Comparison of ENCODE assay signal across 8 cellular contexts in the genomic region with DNA sequence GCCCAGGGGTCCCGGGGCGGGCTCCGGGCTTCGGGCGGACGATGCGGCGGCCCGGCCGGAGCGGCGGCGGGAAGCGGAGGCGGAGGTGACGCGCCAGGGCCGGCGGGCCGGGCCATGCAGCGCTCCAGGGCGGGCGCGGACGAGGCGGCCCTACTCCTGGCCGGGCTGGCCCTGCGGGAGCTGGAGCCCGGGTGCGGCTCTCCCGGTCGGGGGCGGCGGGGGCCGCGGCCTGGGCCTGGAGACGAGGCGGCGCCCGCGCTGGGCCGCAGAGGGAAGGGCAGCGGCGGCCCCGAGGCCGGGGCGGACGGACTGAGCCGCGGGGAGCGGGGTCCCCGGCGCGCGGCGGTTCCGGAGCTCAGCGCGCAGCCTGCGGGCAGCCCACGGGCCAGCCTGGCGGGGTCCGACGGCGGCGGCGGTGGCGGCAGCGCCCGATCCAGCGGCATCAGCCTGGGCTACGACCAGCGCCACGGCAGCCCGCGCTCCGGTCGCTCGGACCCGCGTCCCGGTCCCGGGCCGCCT. TPM values are rescaled to one million over a fixed set of nuclear protein-coding genes. Genes with fewer than 3 reads are reported as not detected.
DNase-seq lines count a peak whose midpoint lies in the region; ATAC-seq lines count a peak whose summit lies in the region.

No MANE protein-coding gene starts in this region.

- peak; percentile 83 for DNase-seq in adipocyte (ENCODE audit: low read depth)
- DNase-seq in left ventricle myocardium superior, result peak; percentile 71
- peak; percentile 21 for DNase-seq in skeletal muscle cell (ENCODE audit: low read depth)
- DNase-seq in NCI-H1436 (lab: John Stamatoyannopoulos, UW), result no peak
- no peak for DNase-seq in NCI-H1092 treated with DMSO at 0.1 percent for 48 hours (lab: John Stamatoyannopoulos, UW)

- H3K9me3 ChIP-seq in ES-I3 (ENCODE audit: control insufficient read depth, insufficient read depth, low read length) (no peaks in the 10 kb centered on the region), adipocyte (ENCODE audit: control insufficient read depth, low read length) (no peaks in the 10 kb centered on the region)

- H3K36me3 ChIP-seq in ES-I3 (ENCODE audit: insufficient read depth, low read length) (no peaks in the 10 kb centered on the region; the same call in 1 of the 2 replicates), adipocyte (ENCODE audit: control insufficient read depth, insufficient read depth, low read length, severe bottlenecking) (no peaks in the 10 kb centered on the region)

- H3K4me3 ChIP-seq in adipocyte (ENCODE audit: low read length) (peak overlapping the region; percentile 90), skeletal muscle cell (ENCODE audit: low read depth, low read length) (peak overlapping the region; percentile 73)

- H3K4me1 ChIP-seq in ES-I3 (ENCODE audit: insufficient read depth, low read length), result peaks cover 10% of the 10 kb centered on the region
- peaks cover 3% of the 10 kb centered on the region for H3K4me1 ChIP-seq in adipocyte (ENCODE audit: control insufficient read depth, insufficient read depth, low read length)

- H3K9ac ChIP-seq in ES-I3 (ENCODE audit: low read depth, low read length), result peak overlapping the region; percentile 90
- H3K9ac ChIP-seq in adipocyte (ENCODE audit: low read length), result peak overlapping the region; percentile 85

- ATAC-seq in left ventricle myocardium superior, result peak; percentile 12
- no peak for ATAC-seq in GM18511 (IDR thresholded peaks at IDR 0.05; ENCODE audit: unreplicated experiment)
- ATAC-seq in GM18868 (IDR thresholded peaks at IDR 0.05; ENCODE audit: unreplicated experiment), result no peak

- intact Hi-C loops in left ventricle myocardium superior (cut with micrococcal nuclease), result no loop called here

- no peaks in the 10 kb centered on the region for H3K27me3 ChIP-seq in adipocyte (replicated peaks; ENCODE audit: control insufficient read depth, insufficient read depth, low read length)

RNA-seq across cellular contexts. Expression of a gene that starts 0.4 kb away (rescaled TPM):
- 26.2 TPM for total RNA-seq in left ventricle myocardium superior

RNA-seq across cellular contexts. Expression of a gene that starts 53.7 kb away (rescaled TPM):
- total RNA-seq in left ventricle myocardium superior, result 51.1 TPM

Comparison
In these comparisons a context has a peak if more than half of its experiments do, and no peak if none do; other contexts are left out.
1. DNase-seq: peak in adipocyte (single experiment), left ventricle myocardium superior (single experiment) and skeletal muscle cell (single experiment); none in NCI-H1436 (single experiment) and NCI-H1092 treated with DMSO at 0.1 percent for 48 hours (single experiment).